ENCODE assay signal across 21 cellular contexts in genomic region chr13:79883216-79883615, GRCh38.
"Had no signal": no experiment of that assay in that cellular context is flagged by ENCODE, and none has a peak within 500 bp of the region (broad histone marks: within the 10 kb centered on the region; RNA-seq: fewer than 3 reads in every experiment).

No MANE protein-coding gene starts in this region.

- H3K27me3 ChIP-seq: SJCRH30 had no signal

- H3K27ac Mint-ChIP-seq: IgD-negative memory B cell had no signal

- H3K9me3 ChIP-seq: SJCRH30 had no signal

- H3K9ac ChIP-seq: KMS-11 had no signal

- H3K36me3 Mint-ChIP-seq: IgD-negative memory B cell had no signal

- H3K4me2 ChIP-seq: KMS-11 had no signal

- H3K36me3 ChIP-seq: SJCRH30 had no signal

- H3K4me1 Mint-ChIP-seq: IgD-negative memory B cell had no signal

- H3K4me3 ChIP-seq: K562, SJCRH30 had no signal

- DNase-seq: Kasumi-1, MM.1S, NCI-H1092 treated with DMSO at 0.1 percent for 48 hours, NCI-H1436, NCI-H187, NCI-H2029, NCI-H2081 treated with DMSO at 0.1 percent for 48 hours, NCI-H2171, NCI-H226, NCI-H446, NCI-H510A, NCI-H524 treated with DMSO at 0.1 percent for 48 hours, NCI-H69, NCI-H774, PC-3, SHP77 treated with DMSO at 0.1 percent for 48 hours, SJCRH30 had no signal

- FAIRE-seq: HTR-8/SVneo, K562 had no signal

- H3K27ac ChIP-seq: KMS-11, SJCRH30 had no signal

- H3K4me3 Mint-ChIP-seq: IgD-negative memory B cell had no signal
